ENCODE assay signal across 8 cellular contexts in genomic region chr17:38667099-38667786, GRCh38. TPM values are rescaled to one million over a fixed set of nuclear protein-coding genes. Genes with fewer than 3 reads are reported as not detected.
A peak's percentile ranks its signal among the peaks of the same experiment; 100 is the strongest.
DNase-seq lines count a peak whose midpoint lies in the region; ATAC-seq and TF ChIP-seq lines count a peak whose summit lies in the region.

No MANE protein-coding gene starts in this region.

- H3K9me3 Mint-ChIP-seq in activated naive CD4-positive, alpha-beta T cell treated with anti-CD3 and anti-CD28 coated beads, Interleukin-2, amount 50 U/mL, for 72 hours = no peaks in the 10 kb centered on the region
- peaks cover 6% of the 10 kb centered on the region for H3K9me3 Mint-ChIP-seq in glutamatergic neuron (ENCODE audit: unreplicated experiment)

- no peaks in the 10 kb centered on the region for H3K36me3 Mint-ChIP-seq in activated naive CD4-positive, alpha-beta T cell treated with anti-CD3 and anti-CD28 coated beads, Interleukin-2, amount 50 U/mL, for 72 hours
- H3K36me3 Mint-ChIP-seq in glutamatergic neuron (ENCODE audit: unreplicated experiment) = no peaks in the 10 kb centered on the region

- H3K4me1 ChIP-seq in MM.1S (ENCODE audit: low read length) = no peaks in the 10 kb centered on the region
- no peaks in the 10 kb centered on the region for H3K4me1 ChIP-seq in SJCRH30

- no peaks in the 10 kb centered on the region for H3K4me1 Mint-ChIP-seq in glutamatergic neuron (ENCODE audit: low read depth, unreplicated experiment)

- peak; percentile 75 to 77 for ATAC-seq in activated naive CD4-positive, alpha-beta T cell treated with anti-CD3 and anti-CD28 coated beads, Interleukin-2, amount 50 U/mL, for 72 hours
- ATAC-seq in GM18861 (IDR thresholded peaks at IDR 0.05; ENCODE audit: unreplicated experiment) (no peak), HG03378 (IDR thresholded peaks at IDR 0.05; ENCODE audit: unreplicated experiment) (no peak)

- H3K4me3 Mint-ChIP-seq in glutamatergic neuron (ENCODE audit: unreplicated experiment) = no peak overlapping the region

- no peak overlapping the region for H2AFZ ChIP-seq in MM.1S (ENCODE audit: low read length)

- intact Hi-C loops in posterior cingulate gyrus (cut with DNase I) = loop anchor here (2.0 to 5.0 kb wide), 2 partner anchors 108 to 160 kb away; no protein-coding TSS in a partner anchor

- TF ChIP-seq CTCF in MM.1S (IDR thresholded peaks at IDR 0.05; ENCODE audit: low read length) = peak; percentile 99
- TF ChIP-seq CTCF in glutamatergic neuron (IDR thresholded peaks at IDR 0.05; ENCODE audit: partially characterized antibody, unreplicated experiment) = peak; percentile 96

- no peaks in the 10 kb centered on the region for H4K20me1 ChIP-seq in MM.1S (ENCODE audit: insufficient read depth, low read length)

- no peaks in the 10 kb centered on the region for H3K79me2 ChIP-seq in MM.1S (ENCODE audit: low read length)

- H3K27ac Mint-ChIP-seq in activated naive CD4-positive, alpha-beta T cell treated with anti-CD3 and anti-CD28 coated beads, Interleukin-2, amount 50 U/mL, for 72 hours = no peak overlapping the region
- H3K27ac Mint-ChIP-seq in glutamatergic neuron (ENCODE audit: unreplicated experiment) = no peak overlapping the region

- H3K27ac ChIP-seq in MM.1S (ENCODE audit: low read length) (no peak overlapping the region), SJCRH30 (no peak overlapping the region)

- H3K27me3 ChIP-seq in MM.1S (replicated peaks; ENCODE audit: insufficient read depth, low read length) (peaks cover 35% of the 10 kb centered on the region), SJCRH30 (peaks cover 4% of the 10 kb centered on the region; the same call in 1 of the 2 replicates)

- H3K4me3 ChIP-seq in MM.1S (ENCODE audit: low read length) = no peak overlapping the region
- H3K4me3 ChIP-seq in SJCRH30 = no peak overlapping the region

- H3K4me2 ChIP-seq in MM.1S (ENCODE audit: low read depth, low read length) = no peak overlapping the region

- no peaks in the 10 kb centered on the region; the same call in 1 of the 2 replicates for H3F3A ChIP-seq in MM.1S (ENCODE audit: insufficient read depth, low read length)

- H3K36me3 ChIP-seq in MM.1S (replicated peaks; ENCODE audit: insufficient read depth, low read length) (no peaks in the 10 kb centered on the region), SJCRH30 (no peaks in the 10 kb centered on the region)

- no peaks in the 10 kb centered on the region for H3K9me3 ChIP-seq in MM.1S (replicated peaks; ENCODE audit: insufficient read depth, low read length)
- H3K9me3 ChIP-seq in SJCRH30 (replicated peaks) = no peaks in the 10 kb centered on the region

- H3K9me2 ChIP-seq in MM.1S (replicated peaks; ENCODE audit: insufficient read depth, low read length) = no peaks in the 10 kb centered on the region

- H3K27me3 Mint-ChIP-seq in glutamatergic neuron (ENCODE audit: unreplicated experiment) = peaks cover 26% of the 10 kb centered on the region

- DNase-seq in EL (peak; percentile 73), MM.1S (peak; percentile 62), SJCRH30 (peak; percentile 71 to 82), glutamatergic neuron (peak; percentile 84), posterior cingulate gyrus (peak; percentile 35 to 95 (median 73))
- DNase-seq in activated naive CD4-positive, alpha-beta T cell treated with anti-CD3 and anti-CD28 coated beads, Interleukin-2, amount 50 U/mL, for 72 hours (ENCODE audit: low spot score in 2 of 2) = peak; percentile 65 to 72

- H3K9ac ChIP-seq in MM.1S (ENCODE audit: low read length) = no peak overlapping the region

RNA-seq across cellular contexts. Expression of gene EPOP, which starts 7.5 kb away (rescaled TPM):
- 6.1 and 6.6 TPM in 2 replicates for total RNA-seq in SJCRH30 (2014; rRNA removed; shearing (Covaris generic))
- 10 to 100 TPM; 27.5 to 31.3 TPM for total RNA-seq in activated naive CD4-positive, alpha-beta T cell treated with anti-CD3 and anti-CD28 coated beads, Interleukin-2, amount 50 U/mL, for 72 hours
- 2.0 TPM for total RNA-seq in glutamatergic neuron (ENCODE audit: unreplicated experiment)

RNA-seq across cellular contexts. Expression of gene MLLT6, which starts 37.8 kb away (rescaled TPM):
- total RNA-seq in SJCRH30 (2014; rRNA removed; shearing (Covaris generic)) = 24.2 and 35.5 TPM in 2 replicates
- 100 to 1,000 TPM; 204 to 288 TPM for total RNA-seq in activated naive CD4-positive, alpha-beta T cell treated with anti-CD3 and anti-CD28 coated beads, Interleukin-2, amount 50 U/mL, for 72 hours
- 59.8 TPM for total RNA-seq in glutamatergic neuron (ENCODE audit: unreplicated experiment)

Comparison
In these comparisons a context has a peak if more than half of its experiments do, and no peak if none do; other contexts are left out.
1. ATAC-seq: peak in activated naive CD4-positive, alpha-beta T cell treated with anti-CD3 and anti-CD28 coated beads, Interleukin-2, amount 50 U/mL, for 72 hours (2 of 2); none in GM18861 (single experiment) and HG03378 (single experiment).
2. Peak in every context shown above with its lines, with median percentiles within 50 percentile points of each other: DNase-seq.